Comparison of ENCODE assay signal across 27 cellular contexts in the genomic region with DNA sequence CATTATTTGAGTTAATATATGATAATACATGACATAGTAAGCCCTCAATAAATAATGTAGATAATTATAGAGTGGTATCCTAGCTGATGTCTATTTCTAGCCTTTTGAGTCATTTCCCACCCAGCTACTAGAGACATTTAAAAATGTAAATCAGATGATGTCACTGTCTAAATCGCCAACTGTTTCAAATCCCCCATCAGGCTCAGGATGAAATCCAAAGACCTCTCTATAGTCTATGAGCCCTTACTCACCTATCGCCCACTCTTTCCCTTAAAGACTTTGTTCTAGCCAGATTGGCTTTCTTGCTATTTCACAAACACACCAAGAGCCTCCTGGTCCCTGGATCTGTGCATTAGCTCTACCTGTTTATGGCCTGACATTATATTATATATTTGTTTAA.
"Had no signal": no experiment of that assay in that cellular context is flagged by ENCODE, and none has a peak within 500 bp of the region (broad histone marks: within the 10 kb centered on the region; RNA-seq: fewer than 3 reads in every experiment).

No MANE protein-coding gene starts in this region.

- ATAC-seq: activated T-cell treated with anti-CD3 and anti-CD28 coated beads, Interleukin-2, amount 50 U/mL, for 4 hours; body of pancreas; T-cell had no signal

- H3K27ac Mint-ChIP-seq: activated naive CD4-positive, alpha-beta T cell treated with anti-CD3 and anti-CD28 coated beads for 36 hours; activated naive CD8-positive, alpha-beta T cell; T-cell had no signal

- H3K36me3 ChIP-seq: adrenal gland, WERI-Rb-1 had no signal

- DNase-seq: activated CD4-positive, alpha-beta T cell treated with anti-CD3 and anti-CD28 coated beads for 4 hours; activated CD4-positive, alpha-beta T cell treated with anti-CD3 and anti-CD28 coated beads, Interleukin-2, amount 50 U/mL, for 4 hours; activated CD8-positive, alpha-beta memory T cell treated with anti-CD3 and anti-CD28 coated beads for 24 hours; activated gamma-delta T cell; activated naive CD4-positive, alpha-beta T cell treated with anti-CD3 and anti-CD28 coated beads for 36 hours; activated T-cell treated with anti-CD3 and anti-CD28 coated beads, Interleukin-2, amount 50 U/mL, for 4 hours; adrenal gland; anterior cingulate cortex; body of pancreas; central memory CD4-positive, alpha-beta T cell; NCI-H1092; NCI-H1417; NCI-H1930; NCI-H2171; NCI-H2227 treated with DMSO at 0.1 percent for 48 hours; NCI-H446 treated with DMSO at 0.1 percent for 48 hours; NCI-H526; NCI-H82; T-cell; T-helper 2 cell; T1000; WERI-Rb-1 had no signal

- H3K4me3 Mint-ChIP-seq: activated naive CD4-positive, alpha-beta T cell treated with anti-CD3 and anti-CD28 coated beads for 36 hours; activated naive CD8-positive, alpha-beta T cell; activated T-cell treated with anti-CD3 and anti-CD28 coated beads, Interleukin-2, amount 50 U/mL, for 4 hours; T-cell had no signal

- H3K4me3 ChIP-seq: adrenal gland, body of pancreas, coronary artery, SK-N-MC had no signal

- H3K9me3 ChIP-seq: adrenal gland, body of pancreas had no signal

- H3K27ac ChIP-seq: adrenal gland, body of pancreas, coronary artery, SK-N-MC, WERI-Rb-1 had no signal

- H3K4me1 ChIP-seq: body of pancreas had no signal

- H3K9me3 Mint-ChIP-seq: activated naive CD4-positive, alpha-beta T cell treated with anti-CD3 and anti-CD28 coated beads for 36 hours; activated T-cell treated with anti-CD3 and anti-CD28 coated beads, Interleukin-2, amount 50 U/mL, for 4 hours had no signal

- H3K4me1 Mint-ChIP-seq: T-cell had no signal

- H3K27me3 ChIP-seq: adrenal gland, body of pancreas had no signal

- H3K36me3 Mint-ChIP-seq: activated naive CD8-positive, alpha-beta T cell; T-cell had no signal

- FAIRE-seq: bronchial epithelial cell, TTC549 had no signal
